In the genomic region with DNA sequence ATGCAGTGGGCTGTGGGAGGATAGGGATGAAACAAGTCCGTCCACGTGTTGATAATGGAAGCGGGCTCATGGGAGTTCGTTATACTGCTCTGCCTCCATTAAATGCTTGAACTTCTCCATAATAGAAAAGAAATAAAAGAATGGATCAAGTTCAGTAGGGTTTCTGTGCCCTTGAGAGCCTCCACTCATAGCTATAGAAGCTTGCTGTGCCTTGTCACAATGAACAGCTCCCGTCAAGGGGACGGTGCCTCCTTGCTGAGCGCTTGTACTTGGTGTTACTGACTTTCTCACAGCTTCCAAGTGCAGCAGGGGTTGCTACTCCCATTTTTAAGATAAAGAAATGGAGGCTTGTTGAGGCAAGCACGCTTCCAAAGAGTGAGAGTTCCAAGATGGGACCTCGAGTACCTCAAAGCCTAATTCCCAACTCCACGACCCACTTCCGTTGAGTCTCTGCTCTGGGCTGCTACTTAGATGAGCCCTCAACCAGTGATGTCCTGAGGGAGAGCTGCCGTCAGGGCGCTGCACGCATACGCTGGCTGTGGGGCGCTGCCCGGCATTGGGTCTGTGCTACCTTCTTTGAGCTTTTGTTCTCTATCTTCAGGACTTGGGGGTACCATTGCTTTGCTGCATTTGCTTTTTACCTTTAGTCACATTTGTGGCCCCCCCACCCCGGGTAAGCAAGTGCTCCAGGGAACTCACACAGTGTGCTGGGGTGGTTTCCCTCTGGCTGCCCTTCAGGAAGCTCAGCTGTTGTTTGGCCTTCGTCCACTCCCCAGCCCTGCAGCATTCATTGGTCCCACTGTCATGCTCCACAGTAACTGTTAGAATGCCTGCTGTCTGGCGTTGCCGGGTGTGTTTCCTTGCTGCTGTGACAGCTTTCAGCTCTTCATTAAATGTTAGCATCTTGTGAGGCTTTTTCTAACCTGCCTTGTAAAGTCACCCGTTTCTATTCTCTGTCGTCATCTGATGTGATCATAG, we compare ENCODE assay signal across 16 cellular contexts. TPM values are rescaled to one million over a fixed set of nuclear protein-coding genes. Genes with fewer than 3 reads are reported as not detected.
DNase-seq lines count a peak whose midpoint lies in the region; ATAC-seq, FAIRE-seq and TF ChIP-seq lines count a peak whose summit lies in the region.
"Had no signal": no experiment of that assay in that cellular context is flagged by ENCODE, and none has a peak within 500 bp of the region (broad histone marks: within the 10 kb centered on the region; RNA-seq: fewer than 3 reads in every experiment).

No MANE protein-coding gene starts in this region.

- H3K27ac ChIP-seq in H1 (ENCODE audit: low read depth, low read length) = no peak overlapping the region
- no peak overlapping the region for H3K27ac ChIP-seq in substantia nigra (ENCODE audit: low read depth, low read length, poor library complexity, severe bottlenecking)
- H3K27ac ChIP-seq: transverse colon had no signal

- H2AK5ac ChIP-seq in H1 (ENCODE audit: low read depth, low read length) = no peak overlapping the region

- no peaks in the 10 kb centered on the region for H3K9me3 ChIP-seq in H1 (ENCODE audit: insufficient read depth in 2 of 2, low read depth in 1 of 2, low read length in 1 of 2)
- H3K9me3 ChIP-seq: transverse colon had no signal

- H3K14ac ChIP-seq in H1 (ENCODE audit: insufficient read length) = no peak overlapping the region

- no peak for FAIRE-seq in H1 (lab: Jason Lieb, UNC)
- FAIRE-seq: kidney had no signal

- H4K5ac ChIP-seq in H1 (ENCODE audit: insufficient read length, low read depth, low read length) = no peak overlapping the region

- H3K4me1 ChIP-seq in H1 (replicated peaks in 1 of 4; ENCODE audit: control insufficient read depth in 3 of 4, insufficient read depth in 4 of 4, low read length in 3 of 4) = no peaks in the 10 kb centered on the region

- H4K91ac ChIP-seq in H1 (replicated peaks; ENCODE audit: insufficient read length, low read length) = no peak overlapping the region

- H2BK12ac ChIP-seq in H1 (ENCODE audit: low read depth, low read length) = no peak overlapping the region

- no peaks in the 10 kb centered on the region for H3K23me2 ChIP-seq in H1 (ENCODE audit: low read depth, low read length)

- no peak overlapping the region for H2BK20ac ChIP-seq in H1 (ENCODE audit: low read length)

- peaks cover 40 to 66% (median 59%) of the 10 kb centered on the region in 4 experiments for H3K36me3 ChIP-seq in H1 (ENCODE audit: control insufficient read depth in 2 of 4, insufficient read depth in 4 of 4, low read length in 3 of 4)

- H4K20me1 ChIP-seq in H1 (replicated peaks in 1 of 2; ENCODE audit: control insufficient read depth in 1 of 2, insufficient read depth in 2 of 2, low read length in 2 of 2) = peaks cover 27 to 36% of the 10 kb centered on the region in 2 experiments

- peaks cover 21% of the 10 kb centered on the region for H3K4me1 Mint-ChIP-seq in activated naive CD4-positive, alpha-beta T cell treated with anti-CD3 and anti-CD28 coated beads for 36 hours (ENCODE audit: low read depth)

- H2AFZ ChIP-seq in H1 (ENCODE audit: low read length) = no peak overlapping the region

- no peaks in the 10 kb centered on the region for H3K27me3 Mint-ChIP-seq in activated naive CD4-positive, alpha-beta T cell treated with anti-CD3 and anti-CD28 coated beads for 36 hours (ENCODE audit: low read depth)

- H3K79me1 ChIP-seq in H1 (ENCODE audit: low read depth, low read length) = peaks cover 17% of the 10 kb centered on the region

- H2BK5ac ChIP-seq in H1 (ENCODE audit: low read depth, low read length) = no peak overlapping the region; the same call in 1 of the 2 replicates

- no peak for DNase-seq in activated naive CD4-positive, alpha-beta T cell treated with anti-CD3 and anti-CD28 coated beads, Interleukin-2, amount 50 U/mL, for 72 hours (ENCODE audit: low spot score in 2 of 2)
- DNase-seq in activated naive CD4-positive, alpha-beta T cell treated with anti-CD3 and anti-CD28 coated beads for 36 hours = no peak
- DNase-seq in H1 (ENCODE audit: low read depth in 1 of 2, low spot score in 2 of 2) (no peak), iris pigment epithelial cell (ENCODE audit: low read depth) (peak; percentile 32), substantia nigra (lab: John Stamatoyannopoulos, UW) (peak in 38 of 49 donors; percentile 2 to 73 (median 44)), H4 (ENCODE audit: low spot score) (no peak)
- DNase-seq: activated CD4-positive, alpha-beta T cell treated with anti-CD3 and anti-CD28 coated beads for 1 hour; cerebellar nuclear complex; GDM1; kidney; stimulated activated CD4-positive, alpha-beta T cell treated with anti-CD3 and anti-CD28 coated beads, Interleukin-1b, Interleukin-23, amount 100 ng/mL, for 48 hours; T-helper 2 cell; transverse colon had no signal

- H3K79me2 ChIP-seq in H1 (ENCODE audit: control insufficient read depth in 1 of 2, insufficient read depth in 2 of 2, low read length in 2 of 2) = peaks cover 5 to 54% of the 10 kb centered on the region in 2 experiments

- H3K4me3 Mint-ChIP-seq in activated naive CD4-positive, alpha-beta T cell treated with anti-CD3 and anti-CD28 coated beads for 36 hours = no peak overlapping the region

- H3K4me3 ChIP-seq in H1 (ENCODE audit: extremely low read depth in 1 of 4, insufficient read depth in 2 of 4, low read depth in 3 of 4, low read length in 4 of 4) = no peak overlapping the region
- H3K4me3 ChIP-seq: transverse colon had no signal

- peak in 1 of 2 donors; percentile 16 for ATAC-seq in activated naive CD4-positive, alpha-beta T cell treated with anti-CD3 and anti-CD28 coated beads, Interleukin-2, amount 50 U/mL, for 72 hours
- no peak for ATAC-seq in GM21786 (IDR thresholded peaks at IDR 0.05; ENCODE audit: unreplicated experiment)
- ATAC-seq in GM19328 (IDR thresholded peaks at IDR 0.05; ENCODE audit: unreplicated experiment) = no peak

- no peak for TF ChIP-seq CTCF in H1 (IDR thresholded peaks at IDR 0.05; ENCODE audit: control extremely low read depth in 1 of 3, insufficient read depth in 1 of 3, low read depth in 1 of 3, low read length in 3 of 3)

- no peak overlapping the region for H3K9ac ChIP-seq in H1 (replicated peaks in 1 of 4; ENCODE audit: extremely low read depth in 1 of 4, low read depth in 3 of 4, low read length in 3 of 4)

- H3K27ac Mint-ChIP-seq in activated naive CD4-positive, alpha-beta T cell treated with anti-CD3 and anti-CD28 coated beads, Interleukin-2, amount 50 U/mL, for 72 hours = peak overlapping the region; percentile 65 to 85
- H3K27ac Mint-ChIP-seq in activated naive CD4-positive, alpha-beta T cell treated with anti-CD3 and anti-CD28 coated beads for 36 hours = no peak overlapping the region

- intact Hi-C loops in activated naive CD4-positive, alpha-beta T cell treated with anti-CD3 and anti-CD28 coated beads for 36 hours (cut with micrococcal nuclease) = no loop called here

- H3K4me2 ChIP-seq in H1 (ENCODE audit: insufficient read depth in 1 of 2, low read depth in 2 of 2, low read length in 2 of 2) = no peak overlapping the region

- 93% methylated on average over 23 of the region's 23 CpGs; no CpG with 5 or more reads in 1 of the 2 experiments for WGBS in H1 (ENCODE audit: extremely low coverage in 1 of 2, insufficient coverage in 1 of 2, insufficient read length in 1 of 2, insufficient replicate concordance in 2 of 2, low coverage in 1 of 2, low lambda C conversion rate in 2 of 2, missing lambda C conversion rate in 1 of 2), 2 experiments

- no peak overlapping the region for H3K4ac ChIP-seq in H1 (replicated peaks; ENCODE audit: insufficient read length, low read depth, low read length)

- CTCF ChIA-PET in activated naive CD4-positive, alpha-beta T cell treated with anti-CD3 and anti-CD28 coated beads for 36 hours (lab: Charles Lee) = interaction anchor here (0.6 to 3.0 kb wide), 3 partner anchors 11 to 131 kb away, joined by 3 to 9 read pairs (median 3); no protein-coding TSS in a partner anchor
- CTCF ChIA-PET in H1 (lab: Charles Lee; ENCODE audit: partially characterized antibody) = interaction anchor here (0.5 to 2.2 kb wide), 11 partner anchors 10 to 358 kb away, joined by 5 to 9 read pairs (median 7); a partner anchor contains a TSS

- no peak overlapping the region for H3K56ac ChIP-seq in H1 (replicated peaks; ENCODE audit: insufficient read length, low read depth, low read length)

- peaks cover 17 to 31% of the 10 kb centered on the region in 2 donors for H3K36me3 Mint-ChIP-seq in activated naive CD4-positive, alpha-beta T cell treated with anti-CD3 and anti-CD28 coated beads, Interleukin-2, amount 50 U/mL, for 72 hours
- peaks cover 41% of the 10 kb centered on the region for H3K36me3 Mint-ChIP-seq in activated naive CD4-positive, alpha-beta T cell treated with anti-CD3 and anti-CD28 coated beads for 36 hours (ENCODE audit: low read depth)

- H3K27me3 ChIP-seq in H1 (replicated peaks in 1 of 4; ENCODE audit: control insufficient read depth in 3 of 4, extremely low read depth in 1 of 4, insufficient read depth in 3 of 4, low read length in 3 of 4) = no peaks in the 10 kb centered on the region
- H3K27me3 ChIP-seq: transverse colon had no signal

- TF ChIP-seq EP300 in H1 (IDR thresholded peaks at IDR 0.05; ENCODE audit: borderline replicate concordance in 1 of 2, low read depth in 2 of 2, low read length in 2 of 2) = no peak

- no peak overlapping the region for H3K18ac ChIP-seq in H1 (ENCODE audit: extremely low read depth, low read length)

- no peaks in the 10 kb centered on the region for H3K9me3 Mint-ChIP-seq in activated naive CD4-positive, alpha-beta T cell treated with anti-CD3 and anti-CD28 coated beads, Interleukin-2, amount 50 U/mL, for 72 hours
- no peaks in the 10 kb centered on the region for H3K9me3 Mint-ChIP-seq in activated naive CD4-positive, alpha-beta T cell treated with anti-CD3 and anti-CD28 coated beads for 36 hours

- no peak for TF ChIP-seq RAD21 in H1 (IDR thresholded peaks at IDR 0.05 in 1 of 2, conservative IDR thresholded peaks at IDR 0.05 in 1 of 2; ENCODE audit: low read depth in 2 of 2, low read length in 2 of 2)

- no peak overlapping the region for H3K23ac ChIP-seq in H1 (ENCODE audit: insufficient read length)

- POLR2A ChIA-PET in H1 (lab: Charles Lee; ENCODE audit: partially characterized antibody) = interaction anchor here (0.7 to 10.1 kb wide), 14 partner anchors 7 to 133 kb away, joined by 3 to 67 read pairs (median 3); a partner anchor contains a TSS

- H4K8ac ChIP-seq in H1 (ENCODE audit: extremely low read depth, insufficient read depth, low read length) = no peak overlapping the region

- H2BK15ac ChIP-seq in H1 (ENCODE audit: low read length) = no peak overlapping the region

- H2BK120ac ChIP-seq in H1 (replicated peaks; ENCODE audit: low read depth, low read length) = no peak overlapping the region

- peak; percentile 36 to 44; a peak in 2 of 3 replicates for TF ChIP-seq POLR2A in H1 (IDR thresholded peaks at IDR 0.05; ENCODE audit: control extremely low read depth in 1 of 2, low read depth in 2 of 2, low read length in 2 of 2)

RNA-seq across cellular contexts. Expression of a gene that starts 9.5 kb away (rescaled TPM):
- total RNA-seq in activated naive CD4-positive, alpha-beta T cell treated with anti-CD3 and anti-CD28 coated beads, Interleukin-2, amount 50 U/mL, for 72 hours = 100 to 1,000 TPM; 127 to 233 TPM
- total RNA-seq in activated naive CD4-positive, alpha-beta T cell treated with anti-CD3 and anti-CD28 coated beads for 36 hours = 100 to 1,000 TPM; 163 to 166 TPM
- 231 and 244 TPM in 2 replicates for total RNA-seq in H1 (2021; fragmentation: NEBNext Ultra II Directional; extraction: Animal tissue kit (Norgen Biotek cat#: 25700))
- polyA plus RNA-seq in H1 (2011; rRNA removed) = 235 and 515 TPM in 2 replicates
- polyA plus RNA-seq in H1 (2011; cell fraction: cytosol; rRNA removed) = 297 TPM
- 997 TPM for polyA plus RNA-seq in H1 (2011; cell fraction: nucleus; rRNA removed)
- polyA plus RNA-seq in H1 (2012, experiment 1 of 2) = 258 to 390 TPM (median 349 TPM) in 4 replicates
- polyA plus RNA-seq in H1 (2012, experiment 2 of 2) = 223 TPM
- polyA plus RNA-seq in H1 (2013, experiment 1 of 2) = 289 TPM
- polyA plus RNA-seq in H1 (2013, experiment 2 of 2) = 270 TPM
- polyA minus RNA-seq in H1 (2011; rRNA and poly(A)+ RNA removed) = 75.3 and 90.3 TPM in 2 replicates
- 102 TPM for polyA minus RNA-seq in H1 (2011; cell fraction: cytosol; rRNA and poly(A)+ RNA removed)
- 140 TPM for polyA minus RNA-seq in H1 (2011; cell fraction: nucleus; rRNA and poly(A)+ RNA removed)
- total RNA-seq in H4 (2014; rRNA removed; shearing (Covaris generic)) = 138 and 189 TPM in 2 replicates

RNA-seq across cellular contexts. Expression of a gene that starts 19.4 kb away (rescaled TPM):
- total RNA-seq in activated naive CD4-positive, alpha-beta T cell treated with anti-CD3 and anti-CD28 coated beads, Interleukin-2, amount 50 U/mL, for 72 hours = 10 to 100 TPM in 1 of 2 donors, 1 to 10 TPM in 1; 1.9 to 12.4 TPM
- 1 to 10 TPM; 3.4 to 3.8 TPM for total RNA-seq in activated naive CD4-positive, alpha-beta T cell treated with anti-CD3 and anti-CD28 coated beads for 36 hours
- 4.1 and 4.2 TPM in 2 replicates for total RNA-seq in H1 (2021; fragmentation: NEBNext Ultra II Directional; extraction: Animal tissue kit (Norgen Biotek cat#: 25700))
- 4.1 and 6.0 TPM in 2 replicates for polyA plus RNA-seq in H1 (2011; rRNA removed)
- polyA plus RNA-seq in H1 (2011; cell fraction: cytosol; rRNA removed) = 4.6 TPM
- polyA plus RNA-seq in H1 (2011; cell fraction: nucleus; rRNA removed) = 9.1 TPM
- 1.7 to 7.5 TPM (median 4.9 TPM) in 4 replicates for polyA plus RNA-seq in H1 (2012, experiment 1 of 2)
- 2.1 TPM for polyA plus RNA-seq in H1 (2012, experiment 2 of 2)
- polyA plus RNA-seq in H1 (2013, experiment 1 of 2) = 1.8 TPM
- 2.8 TPM for polyA plus RNA-seq in H1 (2013, experiment 2 of 2)
- polyA minus RNA-seq in H1 (2011; rRNA and poly(A)+ RNA removed) = 1.6 and 2.4 TPM in 2 replicates
- polyA minus RNA-seq in H1 (2011; cell fraction: cytosol; rRNA and poly(A)+ RNA removed) = not detected
- 3.5 TPM for polyA minus RNA-seq in H1 (2011; cell fraction: nucleus; rRNA and poly(A)+ RNA removed)
- 4.1 and 15.2 TPM in 2 replicates for total RNA-seq in H4 (2014; rRNA removed; shearing (Covaris generic))

RNA-seq across cellular contexts. Expression of a gene that starts 22.3 kb away (rescaled TPM):
- not detected for total RNA-seq in activated naive CD4-positive, alpha-beta T cell treated with anti-CD3 and anti-CD28 coated beads, Interleukin-2, amount 50 U/mL, for 72 hours
- not detected for total RNA-seq in activated naive CD4-positive, alpha-beta T cell treated with anti-CD3 and anti-CD28 coated beads for 36 hours
- 0.10 and 0.17 TPM in 2 replicates for total RNA-seq in H1 (2021; fragmentation: NEBNext Ultra II Directional; extraction: Animal tissue kit (Norgen Biotek cat#: 25700))
- polyA plus RNA-seq in H1 (2011; rRNA removed) = 0.06 and 0.09 TPM in 2 replicates
- polyA plus RNA-seq in H1 (2011; cell fraction: cytosol; rRNA removed) = 0.13 TPM
- 0.10 TPM for polyA plus RNA-seq in H1 (2011; cell fraction: nucleus; rRNA removed)
- polyA plus RNA-seq in H1 (2012, experiment 1 of 2) = 0.15 to 0.23 TPM (median 0.18 TPM) in 4 replicates
- polyA plus RNA-seq in H1 (2012, experiment 2 of 2) = not detected
- polyA plus RNA-seq in H1 (2013, experiment 1 of 2) = 0.08 TPM
- 0.07 TPM for polyA plus RNA-seq in H1 (2013, experiment 2 of 2)
- polyA minus RNA-seq in H1 (2011; rRNA and poly(A)+ RNA removed) = 0.09 and 0.24 TPM in 2 replicates
- polyA minus RNA-seq in H1 (2011; cell fraction: cytosol; rRNA and poly(A)+ RNA removed) = not detected
- polyA minus RNA-seq in H1 (2011; cell fraction: nucleus; rRNA and poly(A)+ RNA removed) = 0.20 TPM
- total RNA-seq in H4 (2014; rRNA removed; shearing (Covaris generic)) = not detected in 2 replicates
- total RNA-seq: kidney, pulmonary artery endothelial cell had no signal

RNA-seq across cellular contexts. Expression of a gene that starts 24.1 kb away (rescaled TPM):
- total RNA-seq in activated naive CD4-positive, alpha-beta T cell treated with anti-CD3 and anti-CD28 coated beads, Interleukin-2, amount 50 U/mL, for 72 hours = 1 to 10 TPM; 1.1 TPM
- total RNA-seq in activated naive CD4-positive, alpha-beta T cell treated with anti-CD3 and anti-CD28 coated beads for 36 hours = 1 to 10 TPM; 1.5 to 1.9 TPM
- total RNA-seq in H1 (2021; fragmentation: NEBNext Ultra II Directional; extraction: Animal tissue kit (Norgen Biotek cat#: 25700)) = 1.2 and 2.5 TPM in 2 replicates
- polyA plus RNA-seq in H1 (2011; rRNA removed) = 4.6 and 10.0 TPM in 2 replicates
- 6.5 TPM for polyA plus RNA-seq in H1 (2011; cell fraction: cytosol; rRNA removed)
- polyA plus RNA-seq in H1 (2011; cell fraction: nucleus; rRNA removed) = 10.6 TPM
- polyA plus RNA-seq in H1 (2012, experiment 1 of 2) = 1.4 to 3.3 TPM (median 2.6 TPM) in 4 replicates
- 1.8 TPM for polyA plus RNA-seq in H1 (2012, experiment 2 of 2)
- 3.3 TPM for polyA plus RNA-seq in H1 (2013, experiment 1 of 2)
- 2.7 TPM for polyA plus RNA-seq in H1 (2013, experiment 2 of 2)
- polyA minus RNA-seq in H1 (2011; rRNA and poly(A)+ RNA removed) = 0.63 and 1.6 TPM in 2 replicates
- 1.7 TPM for polyA minus RNA-seq in H1 (2011; cell fraction: cytosol; rRNA and poly(A)+ RNA removed)
- 7.8 TPM for polyA minus RNA-seq in H1 (2011; cell fraction: nucleus; rRNA and poly(A)+ RNA removed)
- 0.80 and 7.3 TPM in 2 replicates for total RNA-seq in H4 (2014; rRNA removed; shearing (Covaris generic))

RNA-seq across cellular contexts. Expression of a gene that starts 24.6 kb away (rescaled TPM):
- 10 to 100 TPM; 10.3 to 11.3 TPM for total RNA-seq in activated naive CD4-positive, alpha-beta T cell treated with anti-CD3 and anti-CD28 coated beads, Interleukin-2, amount 50 U/mL, for 72 hours
- 1 to 10 TPM; 4.6 to 4.9 TPM for total RNA-seq in activated naive CD4-positive, alpha-beta T cell treated with anti-CD3 and anti-CD28 coated beads for 36 hours
- 25.3 and 28.0 TPM in 2 replicates for total RNA-seq in H1 (2021; fragmentation: NEBNext Ultra II Directional; extraction: Animal tissue kit (Norgen Biotek cat#: 25700))
- 15.9 and 28.8 TPM in 2 replicates for polyA plus RNA-seq in H1 (2011; rRNA removed)
- polyA plus RNA-seq in H1 (2011; cell fraction: cytosol; rRNA removed) = 24.4 TPM
- 60.9 TPM for polyA plus RNA-seq in H1 (2011; cell fraction: nucleus; rRNA removed)
- polyA plus RNA-seq in H1 (2012, experiment 1 of 2) = 19.8 to 30.7 TPM (median 28.0 TPM) in 4 replicates
- polyA plus RNA-seq in H1 (2012, experiment 2 of 2) = 23.3 TPM
- 23.1 TPM for polyA plus RNA-seq in H1 (2013, experiment 1 of 2)
- polyA plus RNA-seq in H1 (2013, experiment 2 of 2) = 22.3 TPM
- 12.6 and 13.4 TPM in 2 replicates for polyA minus RNA-seq in H1 (2011; rRNA and poly(A)+ RNA removed)
- 15.0 TPM for polyA minus RNA-seq in H1 (2011; cell fraction: cytosol; rRNA and poly(A)+ RNA removed)
- 28.2 TPM for polyA minus RNA-seq in H1 (2011; cell fraction: nucleus; rRNA and poly(A)+ RNA removed)
- total RNA-seq in H4 (2014; rRNA removed; shearing (Covaris generic)) = 5.4 and 6.9 TPM in 2 replicates

Comparison
In these comparisons a context has a peak if more than half of its experiments do, and no peak if none do; other contexts are left out.
1. DNase-seq: peak in iris pigment epithelial cell (single experiment) and substantia nigra (38 of 49); none in activated naive CD4-positive, alpha-beta T cell treated with anti-CD3 and anti-CD28 coated beads, Interleukin-2, amount 50 U/mL, for 72 hours (0 of 2), activated naive CD4-positive, alpha-beta T cell treated with anti-CD3 and anti-CD28 coated beads for 36 hours (single experiment), H1 (0 of 2) and H4 (single experiment).